ENCODE assay signal across 9 cellular contexts in genomic region chr1:207672525-207673130, GRCh38. TPM values are rescaled to one million over a fixed set of nuclear protein-coding genes. Genes with fewer than 3 reads are reported as not detected.
A peak's percentile ranks its signal among the peaks of the same experiment; 100 is the strongest.
DNase-seq lines count a peak whose midpoint lies in the region; ATAC-seq, FAIRE-seq and TF ChIP-seq lines count a peak whose summit lies in the region.
"Had no signal": no experiment of that assay in that cellular context is flagged by ENCODE, and none has a peak within 500 bp of the region (broad histone marks: within the 10 kb centered on the region; RNA-seq: fewer than 3 reads in every experiment).

No MANE protein-coding gene starts in this region.

- no peak overlapping the region for H3K9ac ChIP-seq in DND-41 (ENCODE audit: low read depth, low read length)
- no peak overlapping the region for H3K9ac ChIP-seq in Karpas-422 (ENCODE audit: low read length)

- H3K4me1 ChIP-seq in DND-41 (ENCODE audit: insufficient read depth, low read length) = no peaks in the 10 kb centered on the region
- no peaks in the 10 kb centered on the region for H3K4me1 ChIP-seq in Karpas-422 (ENCODE audit: low read length)

- H3K4me2 ChIP-seq in DND-41 (ENCODE audit: insufficient read depth, low read length) (no peak overlapping the region), Karpas-422 (ENCODE audit: low read depth, low read length, poor library complexity, severe bottlenecking) (no peak overlapping the region)

- H3K27me3 ChIP-seq in DND-41 (ENCODE audit: insufficient read depth, low read length, poor library complexity) (peaks cover 8% of the 10 kb centered on the region), Karpas-422 (ENCODE audit: low read length) (no peaks in the 10 kb centered on the region)

- TF ChIP-seq CTCF in DND-41 (IDR thresholded peaks at IDR 0.05; ENCODE audit: borderline replicate concordance, extremely low read depth, low read length, poor library complexity, severe bottlenecking) (peak; percentile 71), fibroblast of mammary gland (conservative IDR thresholded peaks at IDR 0.05; ENCODE audit: control insufficient read depth, insufficient read depth, low read depth, low read length) (peak; percentile 63), retinal pigment epithelial cell (conservative IDR thresholded peaks at IDR 0.05; ENCODE audit: low read depth, low read length) (peak; percentile 69)

- no peak for FAIRE-seq in RCC 7860 (lab: Jason Lieb, UNC)

- H2AFZ ChIP-seq in DND-41 (ENCODE audit: low read depth, low read length) = no peak overlapping the region
- H2AFZ ChIP-seq in Karpas-422 (ENCODE audit: low read length) = no peak overlapping the region

- no peaks in the 10 kb centered on the region for H3K79me2 ChIP-seq in DND-41 (ENCODE audit: insufficient read depth, low read length)
- H3K79me2 ChIP-seq in Karpas-422 (ENCODE audit: low read length) = no peaks in the 10 kb centered on the region

- H4K20me1 ChIP-seq in DND-41 (ENCODE audit: insufficient read depth, low read length) (no peaks in the 10 kb centered on the region), Karpas-422 (ENCODE audit: insufficient read depth, low read depth, low read length) (no peaks in the 10 kb centered on the region)

- DNase-seq in DND-41 (peak; percentile 10), Karpas-422 (peak; percentile 74), RCC 7860 (ENCODE audit: low spot score) (peak; percentile 15), fibroblast of mammary gland (ENCODE audit: low read depth) (peak; percentile 55), retinal pigment epithelial cell (ENCODE audit: low read depth) (peak; percentile 23), NCI-H2171 (lab: John Stamatoyannopoulos, UW) (no peak)
- DNase-seq in effector CD4-positive, alpha-beta T cell = no peak

- 0 out of 3 replicates have a peak, but pooled peaks have one; percentile 56 for ATAC-seq in DND-41 (ENCODE audit: insufficient read depth, low read depth)
- no peak for ATAC-seq in GM21737 (IDR thresholded peaks at IDR 0.05; ENCODE audit: unreplicated experiment)

- H3K9me3 ChIP-seq in DND-41 (ENCODE audit: insufficient read depth, low read length, severe bottlenecking) = no peaks in the 10 kb centered on the region
- no peaks in the 10 kb centered on the region for H3K9me3 ChIP-seq in Karpas-422 (ENCODE audit: low read length)

- H3K27ac ChIP-seq in DND-41 (ENCODE audit: low read length) (no peak overlapping the region), Karpas-422 (ENCODE audit: low read length) (no peak overlapping the region)
- H3K27ac ChIP-seq: SK-N-MC had no signal

- no peak overlapping the region for H3K4me3 ChIP-seq in DND-41 (ENCODE audit: low read depth in 1 of 2, low read length in 2 of 2)
- H3K4me3 ChIP-seq in Karpas-422 (ENCODE audit: low read length) = no peak overlapping the region
- H3K4me3 ChIP-seq in fibroblast of mammary gland (ENCODE audit: control insufficient read depth, low read depth, low read length) = no peak overlapping the region
- H3K4me3 ChIP-seq in retinal pigment epithelial cell (ENCODE audit: low read length) = no peak overlapping the region
- H3K4me3 ChIP-seq: SK-N-MC had no signal

- H3K36me3 ChIP-seq in DND-41 (ENCODE audit: insufficient read depth, low read length) (no peaks in the 10 kb centered on the region), Karpas-422 (ENCODE audit: insufficient read depth, low read length) (no peaks in the 10 kb centered on the region)

- H3K9me2 ChIP-seq in Karpas-422 (replicated peaks; ENCODE audit: insufficient read depth, low read length) = no peaks in the 10 kb centered on the region

RNA-seq across cellular contexts. Expression of gene CR1L, which starts 27.7 kb away (rescaled TPM):
- not detected in 2 replicates for total RNA-seq in Karpas-422 (2014; rRNA removed; shearing (Covaris generic); ENCODE audit: low replicate concordance)

Comparison
In these comparisons a context has a peak if more than half of its experiments do, and no peak if none do; other contexts are left out.
1. DNase-seq: peak in DND-41 (single experiment), Karpas-422 (single experiment), RCC 7860 (single experiment), fibroblast of mammary gland (single experiment) and retinal pigment epithelial cell (single experiment); none in effector CD4-positive, alpha-beta T cell (single experiment) and NCI-H2171 (single experiment).
2. Peak in every context shown above with its lines, with median percentiles within 50 percentile points of each other: CTCF ChIP-seq.